Comparison of ENCODE assay signal across 9 cellular contexts in the genomic region with DNA sequence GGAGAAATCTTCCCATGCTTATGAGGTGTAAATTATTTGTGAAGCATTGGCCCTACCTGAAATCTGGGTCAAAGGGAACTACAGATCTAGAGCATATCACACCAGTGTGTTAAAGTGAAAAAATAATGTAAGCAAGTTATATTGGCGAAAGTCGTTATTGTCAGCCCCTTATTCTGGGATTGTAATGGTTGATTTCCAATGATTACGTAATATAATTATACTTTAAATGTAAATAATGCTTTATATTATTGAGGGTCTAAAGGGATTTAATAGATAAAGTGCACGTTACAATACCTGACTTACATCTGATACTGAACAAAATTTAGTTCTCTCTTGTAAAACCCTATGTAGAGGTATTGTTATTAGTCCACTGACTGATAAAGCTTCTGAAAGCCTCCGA.
"Had no signal": no experiment of that assay in that cellular context is flagged by ENCODE, and none has a peak within 500 bp of the region (broad histone marks: within the 10 kb centered on the region; RNA-seq: fewer than 3 reads in every experiment).

No MANE protein-coding gene starts in this region.

- H3K36me3 ChIP-seq: HAP-1 had no signal

- H3K9ac ChIP-seq: GM23248 had no signal

- H3K4me3 ChIP-seq: GM23248, HAP-1 had no signal

- H3K27ac ChIP-seq: GM23248 had no signal

- ATAC-seq: HCT116 had no signal

- DNase-seq: GM23248, GOT3, H7, HFFc6, Kasumi-1, KG1 had no signal

- H3K4me3 Mint-ChIP-seq: HFFc6, IgD-negative memory B cell had no signal

- H3K27ac Mint-ChIP-seq: HFFc6, IgD-negative memory B cell had no signal

- H2AFZ ChIP-seq: GM23248 had no signal

- H3K4me1 ChIP-seq: HAP-1 had no signal
